11 cellular contexts compared by ENCODE assay signal in the genomic region with DNA sequence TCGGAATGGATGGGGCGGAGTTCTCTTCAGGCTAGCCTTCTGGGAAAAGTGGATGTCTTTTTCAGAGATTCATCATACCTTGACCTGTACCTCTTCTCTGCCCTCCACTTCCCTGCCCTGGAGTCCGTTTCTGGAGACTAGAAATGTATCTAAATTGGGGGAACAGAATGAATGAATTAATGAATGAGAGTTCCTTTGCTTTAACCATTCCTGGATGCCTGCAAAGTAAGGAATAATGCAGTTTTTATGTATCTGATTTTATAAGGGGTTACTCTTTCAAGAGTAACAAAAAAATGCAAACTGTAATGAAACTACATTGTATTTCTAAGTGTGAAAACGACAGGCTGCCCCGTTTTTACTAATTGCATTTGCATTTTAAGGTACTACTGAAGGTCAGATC. TPM values are rescaled to one million over a fixed set of nuclear protein-coding genes. Genes with fewer than 3 reads are reported as not detected.
DNase-seq lines count a peak whose midpoint lies in the region; ATAC-seq and TF ChIP-seq lines count a peak whose summit lies in the region.
"Had no signal": no experiment of that assay in that cellular context is flagged by ENCODE, and none has a peak within 500 bp of the region (broad histone marks: within the 10 kb centered on the region; RNA-seq: fewer than 3 reads in every experiment).

No MANE protein-coding gene starts in this region.

- H3K27ac ChIP-seq in coronary artery, result no peak overlapping the region
- H3K27ac ChIP-seq in stomach smooth muscle (ENCODE audit: low read length), result no peak overlapping the region
- no peak overlapping the region for H3K27ac ChIP-seq in body of pancreas

- no peak for TF ChIP-seq POLR2A in body of pancreas (IDR thresholded peaks at IDR 0.05)

- no peaks in the 10 kb centered on the region for H3K9me3 ChIP-seq in stomach smooth muscle (ENCODE audit: control insufficient read depth in 2 of 2, low read length in 2 of 2)
- H3K9me3 ChIP-seq in body of pancreas, result no peaks in the 10 kb centered on the region

- TF ChIP-seq CTCF in HFFc6 (IDR thresholded peaks at IDR 0.05) (no peak), coronary artery (IDR thresholded peaks at IDR 0.05) (no peak), body of pancreas (IDR thresholded peaks at IDR 0.05) (no peak)

- H3K27ac Mint-ChIP-seq in HFFc6, result no peak overlapping the region
- H3K27ac Mint-ChIP-seq: activated CD8-positive, alpha-beta T cell treated with anti-CD3 and anti-CD28 coated beads for 36 hours had no signal

- H3K9ac ChIP-seq in stomach smooth muscle (ENCODE audit: low read length in 2 of 2), result no peak overlapping the region

- DNase-seq in HFFc6 (no peak), coronary artery (ENCODE audit: low spot score) (no peak), kidney tubule cell (ENCODE audit: low spot score) (peak; percentile 43), medulla oblongata (ENCODE audit: extremely low spot score) (no peak), body of pancreas (no peak)
- no peak for DNase-seq in stimulated activated CD4-positive, alpha-beta T cell treated with anti-CD3 and anti-CD28 coated beads, Interleukin-12 subunit alpha, Interleukin-12 subunit beta, amount 100 ng/mL, for 4 hours
- DNase-seq: activated CD8-positive, alpha-beta T cell treated with anti-CD3 and anti-CD28 coated beads for 36 hours; NCI-H2171 treated with DMSO at 0.1 percent for 48 hours; stimulated activated naive CD8-positive, alpha-beta T cell treated with anti-CD3 and anti-CD28 coated beads, Interleukin-15, Interleukin-2, amounts not matched to agents 100 U/mL and 50 U/mL, for 24 hours had no signal

- peaks cover 23% of the 10 kb centered on the region; the same call in 1 of the 2 replicates for H3K36me3 Mint-ChIP-seq in HFFc6 (ENCODE audit: low read depth)

- no peaks in the 10 kb centered on the region for H3K9me3 Mint-ChIP-seq in HFFc6

- H3K4me1 Mint-ChIP-seq in HFFc6 (ENCODE audit: low read depth), result peaks cover 53% of the 10 kb centered on the region

- intact Hi-C loops in body of pancreas (cut with DNase I), result no loop called here

- H3K36me3 ChIP-seq in stomach smooth muscle (ENCODE audit: control insufficient read depth in 2 of 2, insufficient read depth in 2 of 2, low read length in 2 of 2) (no peaks in the 10 kb centered on the region), body of pancreas (replicated peaks in 1 of 2; ENCODE audit: insufficient read depth in 1 of 2, low read depth in 2 of 2) (no peaks in the 10 kb centered on the region)

- peak overlapping the region; percentile 87 for H3K4me3 Mint-ChIP-seq in HFFc6
- H3K4me3 Mint-ChIP-seq: activated CD8-positive, alpha-beta T cell treated with anti-CD3 and anti-CD28 coated beads for 36 hours had no signal

- H3K4me3 ChIP-seq in coronary artery (peak overlapping the region; percentile 90), stomach smooth muscle (ENCODE audit: low read length in 2 of 2) (peak overlapping the region; percentile 70 to 87), body of pancreas (no peak overlapping the region)

- ATAC-seq in HG02763 (IDR thresholded peaks at IDR 0.05; ENCODE audit: unreplicated experiment) (no peak), body of pancreas (no peak)
- ATAC-seq: activated CD8-positive, alpha-beta T cell treated with anti-CD3 and anti-CD28 coated beads for 36 hours; stimulated activated naive CD8-positive, alpha-beta T cell treated with anti-CD3 and anti-CD28 coated beads, Interleukin-15, Interleukin-2, amounts not matched to agents 100 U/mL and 50 U/mL, for 24 hours had no signal

- H3K27me3 Mint-ChIP-seq in HFFc6 (ENCODE audit: insufficient read depth), result no peaks in the 10 kb centered on the region; the same call in 1 of the 2 replicates

- H3K27me3 ChIP-seq in stomach smooth muscle (ENCODE audit: control insufficient read depth in 1 of 2, insufficient read depth in 2 of 2, low read length in 2 of 2) (no peaks in the 10 kb centered on the region), body of pancreas (no peaks in the 10 kb centered on the region)

- WGBS in body of pancreas, 2 donors, result 80 to 84% methylated on average over 5 of the region's 5 CpGs

- peaks cover 24% of the 10 kb centered on the region for H3K4me1 ChIP-seq in stomach smooth muscle (ENCODE audit: control insufficient read depth, insufficient read depth, low read length)
- H3K4me1 ChIP-seq in body of pancreas, result peaks cover 35% of the 10 kb centered on the region

RNA-seq across cellular contexts. Expression of a gene that starts 2.0 kb away (rescaled TPM):
- 10 to 100 TPM in 4 of 6 experiments, 1 to 10 TPM in 2; 9.4 to 12.3 (median 10.4) TPM for total RNA-seq in HFFc6 (2021; fragmentation: NEBNext Ultra II Directional; extraction: Animal tissue kit (Norgen Biotek cat#: 25700))
- 10 to 100 TPM in 1 of 2 donors, 1 to 10 TPM in 1; 8.8 to 11.2 TPM for total RNA-seq in body of pancreas

RNA-seq across cellular contexts. Expression of a gene that starts 2.4 kb away (rescaled TPM):
- 100 to 1,000 TPM; 102 to 127 (median 114) TPM for total RNA-seq in HFFc6 (2021; fragmentation: NEBNext Ultra II Directional; extraction: Animal tissue kit (Norgen Biotek cat#: 25700))
- total RNA-seq in body of pancreas, result 10 to 100 TPM; 44.9 to 46.5 TPM

Comparison
In these comparisons a context has a peak if more than half of its experiments do, and no peak if none do; other contexts are left out.
1. H3K4me3 ChIP-seq: peak in coronary artery (single experiment) and stomach smooth muscle (2 of 2); none in body of pancreas (0 of 2).